9 cellular contexts compared by ENCODE assay signal in genomic region chr4:161252520-161253141, GRCh38.
A peak's percentile ranks its signal among the peaks of the same experiment; 100 is the strongest.
DNase-seq lines count a peak whose midpoint lies in the region; ATAC-seq lines count a peak whose summit lies in the region.
"Had no signal": no experiment of that assay in that cellular context is flagged by ENCODE, and none has a peak within 500 bp of the region (broad histone marks: within the 10 kb centered on the region; RNA-seq: fewer than 3 reads in every experiment).

No MANE protein-coding gene starts in this region.

- POLR2A ChIA-PET in activated CD4-positive, alpha-beta T cell treated with anti-CD3 and anti-CD28 coated beads for 36 hours (lab: Charles Lee), result no interaction called here

- no peaks in the 10 kb centered on the region for H3K4me1 Mint-ChIP-seq in stimulated activated naive B cell treated with anti-CD40 and anti-IgM and Interleukin-4, amounts not matched to agents 10 μg/mL and 1 μg/mL and 100 μg/mL, for 72 hours
- H3K4me1 Mint-ChIP-seq in activated CD4-positive, alpha-beta T cell treated with anti-CD3 and anti-CD28 coated beads for 36 hours, result no peaks in the 10 kb centered on the region
- H3K4me1 Mint-ChIP-seq: activated naive CD8-positive, alpha-beta T cell treated with anti-CD3 and anti-CD28 coated beads, Interleukin-2, amount 10 ng/mL, durations not matched to agents 7 days and 5 days had no signal

- DNase-seq in activated CD4-positive, alpha-beta T cell treated with anti-CD3 and anti-CD28 coated beads for 48 hours, result peak; percentile 8
- DNase-seq in activated CD4-positive, alpha-beta T cell treated with anti-CD3 and anti-CD28 coated beads, Interleukin-2, amount 50 U/mL, for 1 hour, result no peak
- peak; percentile 15 for DNase-seq in NCI-H2029 (lab: John Stamatoyannopoulos, UW)
- DNase-seq in dermis blood vessel endothelial cell, result peak; percentile 65
- no peak for DNase-seq in stimulated activated naive B cell treated with anti-CD40 and anti-IgM and Interleukin-4, amounts not matched to agents 10 μg/mL and 1 μg/mL and 100 μg/mL, for 72 hours
- no peak for DNase-seq in AG20443 (ENCODE audit: low spot score)
- no peak for DNase-seq in activated CD4-positive, alpha-beta T cell treated with anti-CD3 and anti-CD28 coated beads for 36 hours
- DNase-seq: activated naive CD8-positive, alpha-beta T cell treated with anti-CD3 and anti-CD28 coated beads, Interleukin-2, amount 10 ng/mL, durations not matched to agents 7 days and 5 days had no signal

- H3K9me3 Mint-ChIP-seq in stimulated activated naive B cell treated with anti-CD40 and anti-IgM and Interleukin-4, amounts not matched to agents 10 μg/mL and 1 μg/mL and 100 μg/mL, for 72 hours, result peaks cover 16 to 20% of the 10 kb centered on the region in 2 donors
- H3K9me3 Mint-ChIP-seq in activated CD4-positive, alpha-beta T cell treated with anti-CD3 and anti-CD28 coated beads for 36 hours (ENCODE audit: low read depth), result peaks cover 22% of the 10 kb centered on the region

- CTCF ChIA-PET in activated CD4-positive, alpha-beta T cell treated with anti-CD3 and anti-CD28 coated beads for 36 hours (lab: Charles Lee), result no interaction called here

- H3K36me3 Mint-ChIP-seq in stimulated activated naive B cell treated with anti-CD40 and anti-IgM and Interleukin-4, amounts not matched to agents 10 μg/mL and 1 μg/mL and 100 μg/mL, for 72 hours, result no peaks in the 10 kb centered on the region
- H3K36me3 Mint-ChIP-seq in activated CD4-positive, alpha-beta T cell treated with anti-CD3 and anti-CD28 coated beads for 36 hours (ENCODE audit: low read depth), result no peaks in the 10 kb centered on the region
- H3K36me3 Mint-ChIP-seq: activated naive CD8-positive, alpha-beta T cell treated with anti-CD3 and anti-CD28 coated beads, Interleukin-2, amount 10 ng/mL, durations not matched to agents 7 days and 5 days had no signal

- intact Hi-C loops in activated CD4-positive, alpha-beta T cell treated with anti-CD3 and anti-CD28 coated beads for 36 hours (cut with DNase I, micrococcal nuclease), result loop anchor here in 1 of 2 experiments (10.0 kb wide), 1 partner anchor 912 kb away; the partner anchor contains the start of gene FSTL5

- no peak overlapping the region for H3K27ac Mint-ChIP-seq in stimulated activated naive B cell treated with anti-CD40 and anti-IgM and Interleukin-4, amounts not matched to agents 10 μg/mL and 1 μg/mL and 100 μg/mL, for 72 hours
- no peak overlapping the region for H3K27ac Mint-ChIP-seq in activated CD4-positive, alpha-beta T cell treated with anti-CD3 and anti-CD28 coated beads for 36 hours
- H3K27ac Mint-ChIP-seq: activated naive CD8-positive, alpha-beta T cell treated with anti-CD3 and anti-CD28 coated beads, Interleukin-2, amount 10 ng/mL, durations not matched to agents 7 days and 5 days had no signal

- H3K4me3 Mint-ChIP-seq in stimulated activated naive B cell treated with anti-CD40 and anti-IgM and Interleukin-4, amounts not matched to agents 10 μg/mL and 1 μg/mL and 100 μg/mL, for 72 hours, result no peak overlapping the region
- no peak overlapping the region for H3K4me3 Mint-ChIP-seq in activated CD4-positive, alpha-beta T cell treated with anti-CD3 and anti-CD28 coated beads for 36 hours
- H3K4me3 Mint-ChIP-seq: activated naive CD8-positive, alpha-beta T cell treated with anti-CD3 and anti-CD28 coated beads, Interleukin-2, amount 10 ng/mL, durations not matched to agents 7 days and 5 days had no signal

- peak; percentile 75 for ATAC-seq in HG02642 (IDR thresholded peaks at IDR 0.05; ENCODE audit: poor library complexity, unreplicated experiment)
- peak; percentile 42 to 46 for ATAC-seq in stimulated activated naive B cell treated with anti-CD40 and anti-IgM and Interleukin-4, amounts not matched to agents 10 μg/mL and 1 μg/mL and 100 μg/mL, for 72 hours (replicated peaks)
- no peak for ATAC-seq in activated CD4-positive, alpha-beta T cell treated with anti-CD3 and anti-CD28 coated beads for 36 hours

- no peaks in the 10 kb centered on the region for H3K27me3 Mint-ChIP-seq in stimulated activated naive B cell treated with anti-CD40 and anti-IgM and Interleukin-4, amounts not matched to agents 10 μg/mL and 1 μg/mL and 100 μg/mL, for 72 hours
- no peaks in the 10 kb centered on the region for H3K27me3 Mint-ChIP-seq in activated CD4-positive, alpha-beta T cell treated with anti-CD3 and anti-CD28 coated beads for 36 hours
- H3K27me3 Mint-ChIP-seq: activated naive CD8-positive, alpha-beta T cell treated with anti-CD3 and anti-CD28 coated beads, Interleukin-2, amount 10 ng/mL, durations not matched to agents 7 days and 5 days had no signal

Comparison
In these comparisons a context has a peak if more than half of its experiments do, and no peak if none do; other contexts are left out.
1. DNase-seq: peak in activated CD4-positive, alpha-beta T cell treated with anti-CD3 and anti-CD28 coated beads for 48 hours (single experiment), NCI-H2029 (single experiment) and dermis blood vessel endothelial cell (single experiment); none in activated CD4-positive, alpha-beta T cell treated with anti-CD3 and anti-CD28 coated beads, Interleukin-2, amount 50 U/mL, for 1 hour (single experiment), stimulated activated naive B cell treated with anti-CD40 and anti-IgM and Interleukin-4, amounts not matched to agents 10 μg/mL and 1 μg/mL and 100 μg/mL, for 72 hours (single experiment), AG20443 (single experiment) and activated CD4-positive, alpha-beta T cell treated with anti-CD3 and anti-CD28 coated beads for 36 hours (single experiment).